ENCODE assay signal across 10 cellular contexts in the genomic region with DNA sequence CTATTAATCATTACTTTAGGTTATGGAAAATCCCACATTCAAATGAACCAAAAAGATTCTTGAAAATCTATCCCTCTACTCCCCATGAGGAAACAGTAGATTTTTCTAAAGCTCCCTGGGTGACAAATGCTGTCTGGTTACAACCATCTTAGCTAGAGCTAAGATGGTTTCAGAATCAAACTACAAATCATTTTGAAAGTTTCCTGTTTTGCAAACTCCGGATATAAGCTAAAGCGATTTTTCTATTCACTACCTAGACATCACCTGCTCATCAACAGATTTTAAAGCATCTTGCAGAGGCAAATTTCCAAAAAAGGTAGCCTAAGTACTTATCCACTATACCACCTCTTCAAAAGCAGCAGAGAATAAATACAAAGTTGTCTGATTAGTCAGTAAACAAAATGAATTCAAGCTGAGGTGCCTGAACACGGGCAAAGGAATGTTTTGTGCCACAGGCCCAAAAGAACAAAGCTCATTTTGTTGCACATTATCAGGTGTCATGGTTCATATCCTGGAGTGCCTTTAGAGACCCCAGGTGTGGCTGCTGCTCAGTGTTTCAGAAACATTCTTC.
DNase-seq lines count a peak whose midpoint lies in the region; ATAC-seq and TF ChIP-seq lines count a peak whose summit lies in the region.
"Had no signal": no experiment of that assay in that cellular context is flagged by ENCODE, and none has a peak within 500 bp of the region (broad histone marks: within the 10 kb centered on the region; RNA-seq: fewer than 3 reads in every experiment).

No MANE protein-coding gene starts in this region.

- H3K4me1 Mint-ChIP-seq in CD4-positive, alpha-beta T cell (ENCODE audit: low read depth) = peaks cover 83% of the 10 kb centered on the region
- H3K4me1 Mint-ChIP-seq in activated T-helper 2 cell treated with anti-CD3 and anti-CD28 coated beads, Interferon-gamma antibody, Interleukin-2, Interleukin-4, amounts not matched to agents 10 μg/mL and 5 μg/mL and 100 μg/mL, durations not matched to agents 14 hours and 24 hours and 36 hours (ENCODE audit: low read depth) = peaks cover 92% of the 10 kb centered on the region

- POLR2A ChIA-PET in CD4-positive, alpha-beta T cell (lab: Charles Lee) = interaction anchor here (0.6 to 2.9 kb wide), 18 partner anchors 9 to 1267 kb away, joined by 3 to 22 read pairs (median 6); partner anchors contain the start of genes RPL22L1 and TNIK

- peak; percentile 71 for ATAC-seq in CD4-positive, alpha-beta T cell (ENCODE audit: poor library complexity)
- ATAC-seq in GM19025 (IDR thresholded peaks at IDR 0.05; ENCODE audit: low read depth, unreplicated experiment) (peak; percentile 50), HG02981 (IDR thresholded peaks at IDR 0.05; ENCODE audit: unreplicated experiment) (peak; percentile 47), heart left ventricle (no peak), GM21360 (IDR thresholded peaks at IDR 0.05; ENCODE audit: unreplicated experiment) (no peak)
- ATAC-seq: esophagus mucosa had no signal

- peak overlapping the region; percentile 95 for H3K27ac Mint-ChIP-seq in CD4-positive, alpha-beta T cell
- peak overlapping the region; percentile 94 for H3K27ac Mint-ChIP-seq in activated T-helper 2 cell treated with anti-CD3 and anti-CD28 coated beads, Interferon-gamma antibody, Interleukin-2, Interleukin-4, amounts not matched to agents 10 μg/mL and 5 μg/mL and 100 μg/mL, durations not matched to agents 14 hours and 24 hours and 36 hours

- H3K27ac ChIP-seq in CD4-positive, alpha-beta T cell (ENCODE audit: low read depth, low read length) = peak overlapping the region; percentile 61
- peak overlapping the region in 1 of 12 donors; percentile 83 for H3K27ac ChIP-seq in heart left ventricle

- intact Hi-C loops in CD4-positive, alpha-beta T cell (cut with DNase I, micrococcal nuclease) = loop anchor here in 1 of 2 experiments (5.0 to 10.0 kb wide), 2 partner anchors 69 to 207 kb away; partner anchors contain the start of gene TNIK
- intact Hi-C loops in activated T-helper 2 cell treated with anti-CD3 and anti-CD28 coated beads, Interferon-gamma antibody, Interleukin-2, Interleukin-4, amounts not matched to agents 10 μg/mL and 5 μg/mL and 100 μg/mL, durations not matched to agents 14 hours and 24 hours and 36 hours (cut with micrococcal nuclease) = loop anchor here (1.0 kb wide), 3 partner anchors 26 to 66 kb away; no protein-coding TSS in a partner anchor
- intact Hi-C loops in heart left ventricle (cut with DNase I) = loop anchor here in 1 of 10 donors (10.0 kb wide), 1 partner anchor 51 kb away; no protein-coding TSS in a partner anchor

- 61 to 71% (median 64%) methylated on average over 3 of the region's 3 CpGs for WGBS in heart left ventricle, 4 donors

- no peak for TF ChIP-seq CTCF in CD4-positive, alpha-beta T cell (IDR thresholded peaks at IDR 0.05)
- TF ChIP-seq CTCF in heart left ventricle (IDR thresholded peaks at IDR 0.05) = no peak

- H3K9me3 ChIP-seq in CD4-positive, alpha-beta T cell (ENCODE audit: control insufficient read depth, low read length) = no peaks in the 10 kb centered on the region
- H3K9me3 ChIP-seq in heart left ventricle = no peaks in the 10 kb centered on the region

- peaks cover 0 to 39% (median 11%) of the 10 kb centered on the region in 12 donors for H3K4me1 ChIP-seq in heart left ventricle

- H3K27me3 ChIP-seq in CD4-positive, alpha-beta T cell (ENCODE audit: control insufficient read depth, insufficient read depth, low read length) = no peaks in the 10 kb centered on the region
- no peaks in the 10 kb centered on the region for H3K27me3 ChIP-seq in heart left ventricle

- no peaks in the 10 kb centered on the region for H3K36me3 ChIP-seq in heart left ventricle

- H3K4me3 ChIP-seq in heart left ventricle = no peak overlapping the region

- peaks cover 10% of the 10 kb centered on the region for H3K36me3 Mint-ChIP-seq in CD4-positive, alpha-beta T cell (ENCODE audit: low read depth)
- peaks cover 46% of the 10 kb centered on the region for H3K36me3 Mint-ChIP-seq in activated T-helper 2 cell treated with anti-CD3 and anti-CD28 coated beads, Interferon-gamma antibody, Interleukin-2, Interleukin-4, amounts not matched to agents 10 μg/mL and 5 μg/mL and 100 μg/mL, durations not matched to agents 14 hours and 24 hours and 36 hours (ENCODE audit: low read depth)

- H3K9me3 Mint-ChIP-seq in CD4-positive, alpha-beta T cell = peaks cover 5% of the 10 kb centered on the region
- H3K9me3 Mint-ChIP-seq in activated T-helper 2 cell treated with anti-CD3 and anti-CD28 coated beads, Interferon-gamma antibody, Interleukin-2, Interleukin-4, amounts not matched to agents 10 μg/mL and 5 μg/mL and 100 μg/mL, durations not matched to agents 14 hours and 24 hours and 36 hours = no peaks in the 10 kb centered on the region

- no peaks in the 10 kb centered on the region for H3K27me3 Mint-ChIP-seq in CD4-positive, alpha-beta T cell
- H3K27me3 Mint-ChIP-seq in activated T-helper 2 cell treated with anti-CD3 and anti-CD28 coated beads, Interferon-gamma antibody, Interleukin-2, Interleukin-4, amounts not matched to agents 10 μg/mL and 5 μg/mL and 100 μg/mL, durations not matched to agents 14 hours and 24 hours and 36 hours (ENCODE audit: low read depth) = no peaks in the 10 kb centered on the region

- H3K4me3 Mint-ChIP-seq in CD4-positive, alpha-beta T cell = peak overlapping the region; percentile 60
- peak overlapping the region; percentile 60 for H3K4me3 Mint-ChIP-seq in activated T-helper 2 cell treated with anti-CD3 and anti-CD28 coated beads, Interferon-gamma antibody, Interleukin-2, Interleukin-4, amounts not matched to agents 10 μg/mL and 5 μg/mL and 100 μg/mL, durations not matched to agents 14 hours and 24 hours and 36 hours (ENCODE audit: low read depth)

- CTCF ChIA-PET in CD4-positive, alpha-beta T cell (lab: Charles Lee) = interaction anchor here (1.0 to 1.7 kb wide), 2 partner anchors 14 to 19 kb away, joined by 3 to 4 read pairs; no protein-coding TSS in a partner anchor

- TF ChIP-seq POLR2A in heart left ventricle (IDR thresholded peaks at IDR 0.05) = no peak

- DNase-seq in CD4-positive, alpha-beta T cell = peak in 1 of 10 experiments; percentile 18
- no peak for DNase-seq in activated T-helper 2 cell treated with anti-CD3 and anti-CD28 coated beads, Interferon-gamma antibody, Interleukin-2, Interleukin-4, amounts not matched to agents 10 μg/mL and 5 μg/mL and 100 μg/mL, durations not matched to agents 14 hours and 24 hours and 36 hours (ENCODE audit: low spot score)
- no peak for DNase-seq in islet precursor cell
- DNase-seq in heart left ventricle = no peak
- no peak for DNase-seq in LoVo (ENCODE audit: low spot score)
- DNase-seq: DND-41 had no signal

Comparison
In these comparisons a context has a peak if more than half of its experiments do, and no peak if none do; other contexts are left out.
1. ATAC-seq: peak in CD4-positive, alpha-beta T cell (single experiment), GM19025 (single experiment) and HG02981 (single experiment); none in heart left ventricle (0 of 4) and GM21360 (single experiment).